Comparison of ENCODE assay signal across 1 cellular context in the genomic region with DNA sequence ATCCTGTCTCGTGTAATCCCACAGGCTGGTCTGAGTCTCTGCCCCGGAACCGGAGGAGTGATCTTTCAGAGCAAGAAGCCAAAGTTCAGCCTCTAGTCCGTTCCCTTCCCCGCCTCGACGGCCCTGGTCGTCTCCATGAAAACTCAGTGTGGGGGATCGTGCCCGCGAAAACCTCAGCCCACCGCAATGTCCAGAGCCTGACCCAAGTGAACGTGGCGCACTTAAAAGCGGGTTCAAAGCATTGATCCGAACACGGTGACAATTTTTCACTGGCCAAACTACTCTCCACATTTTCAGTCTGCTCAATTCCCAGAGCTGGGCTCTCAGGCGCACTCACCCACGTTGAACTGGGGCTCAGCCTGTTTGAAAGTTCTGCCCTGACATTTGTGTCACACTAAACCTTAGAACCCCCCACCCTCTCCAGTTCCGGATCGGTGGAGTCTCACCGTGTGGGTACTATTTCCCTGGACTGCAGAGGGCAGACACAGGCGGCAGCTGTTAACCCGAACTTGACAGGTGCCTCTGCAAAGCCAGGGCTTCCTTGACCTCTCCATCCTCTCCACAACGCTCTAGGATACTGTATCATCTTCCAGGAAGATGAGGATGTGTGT.
TF ChIP-seq lines count a peak whose summit lies in the region.

No MANE protein-coding gene starts in this region.

TF ChIP-seq in GM12878, 131 proteins besides CTCF, POLR2A, EP300 and RAD21 (continued from another document):
- TF ChIP-seq, protein P1, sequence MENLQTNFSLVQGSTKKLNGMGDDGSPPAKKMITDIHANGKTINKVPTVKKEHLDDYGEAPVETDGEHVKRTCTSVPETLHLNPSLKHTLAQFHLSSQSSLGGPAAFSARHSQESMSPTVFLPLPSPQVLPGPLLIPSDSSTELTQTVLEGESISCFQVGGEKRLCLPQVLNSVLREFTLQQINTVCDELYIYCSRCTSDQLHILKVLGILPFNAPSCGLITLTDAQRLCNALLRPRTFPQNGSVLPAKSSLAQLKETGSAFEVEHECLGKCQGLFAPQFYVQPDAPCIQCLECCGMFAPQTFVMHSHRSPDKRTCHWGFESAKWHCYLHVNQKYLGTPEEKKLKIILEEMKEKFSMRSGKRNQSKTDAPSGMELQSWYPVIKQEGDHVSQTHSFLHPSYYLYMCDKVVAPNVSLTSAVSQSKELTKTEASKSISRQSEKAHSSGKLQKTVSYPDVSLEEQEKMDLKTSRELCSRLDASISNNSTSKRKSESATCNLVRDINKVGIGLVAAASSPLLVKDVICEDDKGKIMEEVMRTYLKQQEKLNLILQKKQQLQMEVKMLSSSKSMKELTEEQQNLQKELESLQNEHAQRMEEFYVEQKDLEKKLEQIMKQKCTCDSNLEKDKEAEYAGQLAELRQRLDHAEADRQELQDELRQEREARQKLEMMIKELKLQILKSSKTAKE (IDR thresholded peaks at IDR 0.05; ENCODE audit: low read depth, poor library complexity, severe bottlenecking), result no peak
- TF ChIP-seq KDM1A (IDR thresholded peaks at IDR 0.05; ENCODE audit: borderline replicate concordance), result no peak
- TF ChIP-seq CBX3 (IDR thresholded peaks at IDR 0.05; ENCODE audit: borderline replicate concordance, low read depth), result no peak
- TF ChIP-seq SREBF2 (IDR thresholded peaks at IDR 0.05; ENCODE audit: low read length), result no peak
- no peak for TF ChIP-seq ZZZ3 (IDR thresholded peaks at IDR 0.05; ENCODE audit: control insufficient read depth, insufficient read length, low read depth)
- TF ChIP-seq MYC (IDR thresholded peaks at IDR 0.05; ENCODE audit: insufficient read depth, insufficient read length, insufficient replicate concordance, low read length, severe bottlenecking), result no peak
- TF ChIP-seq KLF5 (IDR thresholded peaks at IDR 0.05; ENCODE audit: partially characterized antibody), result no peak
- TF ChIP-seq REST (IDR thresholded peaks at IDR 0.05; ENCODE audit: low read depth, low read length), result no peak
- TF ChIP-seq MTA3 (IDR thresholded peaks at IDR 0.05; ENCODE audit: borderline replicate concordance, low read length), result no peak
- no peak for TF ChIP-seq CBX5 (IDR thresholded peaks at IDR 0.05; ENCODE audit: low read depth)
- no peak for TF ChIP-seq CHD2 (IDR thresholded peaks at IDR 0.05; ENCODE audit: borderline replicate concordance, low read depth, low read length)
- no peak for TF ChIP-seq NFYA (IDR thresholded peaks at IDR 0.05; ENCODE audit: borderline replicate concordance, low read depth, low read length)
- TF ChIP-seq GATAD2B (conservative IDR thresholded peaks at IDR 0.05; ENCODE audit: low read depth), result no peak
